In the genomic region with DNA sequence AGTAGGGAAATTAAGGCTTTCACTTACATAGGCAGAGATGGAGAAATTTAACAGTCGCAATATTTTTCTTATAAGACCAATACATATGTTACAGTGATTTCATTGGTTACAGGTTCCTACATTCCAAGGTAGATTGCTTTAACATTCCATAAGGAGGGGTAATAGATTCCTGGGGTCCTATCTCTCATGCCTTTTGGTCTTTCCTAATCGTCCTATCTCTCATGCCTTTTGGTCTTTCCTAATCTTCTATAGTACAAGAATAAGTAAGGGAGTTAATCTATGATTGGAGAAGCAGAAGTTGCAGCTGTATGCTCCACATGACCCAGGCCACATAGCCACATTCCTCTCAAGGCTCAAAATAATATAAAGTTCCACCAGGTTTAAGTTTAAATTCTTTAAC, we compare ENCODE assay signal across 21 cellular contexts.
DNase-seq lines count a peak whose midpoint lies in the region; TF ChIP-seq lines count a peak whose summit lies in the region.
"Had no signal": no experiment of that assay in that cellular context is flagged by ENCODE, and none has a peak within 500 bp of the region (broad histone marks: within the 10 kb centered on the region; RNA-seq: fewer than 3 reads in every experiment).

No MANE protein-coding gene starts in this region.

- H3K79me1 ChIP-seq in mesendoderm (ENCODE audit: low read length) = no peaks in the 10 kb centered on the region

- no peak overlapping the region for H2BK15ac ChIP-seq in mesendoderm (replicated peaks; ENCODE audit: low read depth)

- TF ChIP-seq EP300 in tibial nerve (IDR thresholded peaks at IDR 0.05) = no peak

- TF ChIP-seq CTCF in tibial nerve (IDR thresholded peaks at IDR 0.05) = no peak

- TF ChIP-seq POLR2A in tibial nerve (IDR thresholded peaks at IDR 0.05) = no peak

- H3K56ac ChIP-seq in mesendoderm (ENCODE audit: low read length) = no peak overlapping the region

- no peak overlapping the region for H3K4ac ChIP-seq in mesendoderm (ENCODE audit: low read depth, low read length)

- H3K4me1 ChIP-seq in ACC112 (ENCODE audit: control insufficient read depth, insufficient read depth, low read length, unreplicated experiment) = peaks cover 48% of the 10 kb centered on the region
- peaks cover 2% of the 10 kb centered on the region for H3K4me1 ChIP-seq in mesendoderm (ENCODE audit: control insufficient read depth, low read depth, low read length)
- H3K4me1 ChIP-seq in tibial nerve = no peaks in the 10 kb centered on the region
- H3K4me1 ChIP-seq: BLaER1, Peyer's patch had no signal

- H3K27ac ChIP-seq in ACC112 (ENCODE audit: low read depth, low read length) (peak overlapping the region; percentile 87), mesendoderm (ENCODE audit: low read depth, low read length) (no peak overlapping the region), tibial nerve (no peak overlapping the region)
- H3K27ac ChIP-seq: BLaER1, Peyer's patch, SJSA1 had no signal

- H3K18ac ChIP-seq in mesendoderm (ENCODE audit: low read length) = no peak overlapping the region

- H3K4me2 ChIP-seq in mesendoderm (ENCODE audit: low read length) = no peak overlapping the region
- H3K4me2 ChIP-seq: BLaER1 had no signal

- no peaks in the 10 kb centered on the region for H3K27me3 ChIP-seq in ACC112 (ENCODE audit: insufficient read depth, low read length)
- H3K27me3 ChIP-seq in mesendoderm (ENCODE audit: insufficient read depth, low read length, poor library complexity) = no peaks in the 10 kb centered on the region
- H3K27me3 ChIP-seq in tibial nerve = no peaks in the 10 kb centered on the region
- H3K27me3 ChIP-seq: BLaER1, Peyer's patch, SJSA1 had no signal

- DNase-seq in MV-4-11 (lab: John Stamatoyannopoulos, UW) = peak; percentile 39
- peak; percentile 54 for DNase-seq in amniotic epithelial cell (ENCODE audit: low read depth)
- DNase-seq in mesendoderm = peak; percentile 92
- no peak for DNase-seq in activated gamma-delta T cell (lab: John Stamatoyannopoulos, UW)
- DNase-seq in SKM-1 (lab: John Stamatoyannopoulos, UW; ENCODE audit: unreplicated experiment) = no peak
- DNase-seq in tibial nerve (ENCODE audit: low spot score in 2 of 2) = no peak
- DNase-seq in DMS79 (lab: John Stamatoyannopoulos, UW) = no peak
- DNase-seq: Calu3; CD4-positive, alpha-beta memory T cell; EL; H9; NCI-H1105 treated with DMSO at 0.1 percent for 48 hours; NCI-H1694; NCI-H524; NCI-H82; Peyer's patch; SW 1271 had no signal

- H2AK5ac ChIP-seq in mesendoderm (ENCODE audit: low read length) = no peak overlapping the region

- H3K4me3 ChIP-seq in ACC112 (ENCODE audit: low read depth, low read length) (no peak overlapping the region), mesendoderm (ENCODE audit: low read length) (no peak overlapping the region), tibial nerve (no peak overlapping the region)
- H3K4me3 ChIP-seq: BLaER1, K562, Peyer's patch, SJSA1 had no signal

- WGBS in mesendoderm (ENCODE audit: extremely low coverage, insufficient coverage, low lambda C conversion rate) = no CpG with 5 or more reads among the region's 2 CpGs
- 68 to 73% methylated on average over 2 of the region's 2 CpGs for WGBS in tibial nerve, 2 donors

- H2BK120ac ChIP-seq in mesendoderm (ENCODE audit: low read depth, low read length) = no peak overlapping the region

- no peak overlapping the region for H3K23ac ChIP-seq in mesendoderm (ENCODE audit: low read length)

- H3K79me2 ChIP-seq in ACC112 (ENCODE audit: control insufficient read depth, insufficient read depth, low read length, unreplicated experiment) (no peaks in the 10 kb centered on the region), mesendoderm (ENCODE audit: control insufficient read depth, insufficient read depth, low read length) (no peaks in the 10 kb centered on the region)

- no peak overlapping the region for H3K9ac ChIP-seq in mesendoderm (ENCODE audit: low read length)
- H3K9ac ChIP-seq: BLaER1 had no signal

- H2AFZ ChIP-seq in ACC112 (ENCODE audit: low read length, unreplicated experiment) = no peak overlapping the region

- H4K8ac ChIP-seq in mesendoderm (ENCODE audit: low read depth, low read length) = no peak overlapping the region

- peaks cover 9% of the 10 kb centered on the region for H3K36me3 ChIP-seq in ACC112 (ENCODE audit: insufficient read depth, low read length)
- H3K36me3 ChIP-seq in mesendoderm (ENCODE audit: control insufficient read depth, insufficient read depth, low read length) = no peaks in the 10 kb centered on the region
- H3K36me3 ChIP-seq in tibial nerve = no peaks in the 10 kb centered on the region
- H3K36me3 ChIP-seq: BLaER1, Peyer's patch, SJSA1 had no signal

- no peak overlapping the region for H2BK5ac ChIP-seq in mesendoderm (ENCODE audit: low read length)

- no peaks in the 10 kb centered on the region for H3K9me3 ChIP-seq in tibial nerve
- H3K9me3 ChIP-seq: BLaER1, Peyer's patch, SJSA1 had no signal

- H4K5ac ChIP-seq in mesendoderm (ENCODE audit: low read length) = no peak overlapping the region

Comparison
In these comparisons a context has a peak if more than half of its experiments do, and no peak if none do; other contexts are left out.
1. DNase-seq: peak in MV-4-11 (single experiment), amniotic epithelial cell (single experiment) and mesendoderm (single experiment); none in activated gamma-delta T cell (single experiment), SKM-1 (single experiment), tibial nerve (0 of 2) and DMS79 (single experiment).